In genomic region chr6:56624728-56625069, GRCh38 we compare ENCODE assay signal across 24 cellular contexts.
"Had no signal": no experiment of that assay in that cellular context is flagged by ENCODE, and none has a peak within 500 bp of the region (broad histone marks: within the 10 kb centered on the region; RNA-seq: fewer than 3 reads in every experiment).

No MANE protein-coding gene starts in this region.

- H3K27ac Mint-ChIP-seq: endodermal cell, memory B cell, mesothelial cell of epicardium, natural killer cell had no signal

- H3K4me3 ChIP-seq: colonic mucosa, left lung, lower lobe of right lung, sigmoid colon, skin epidermis, stomach, thoracic aorta, transverse colon had no signal

- H3K36me3 ChIP-seq: colonic mucosa, left lung had no signal

- H3K36me3 Mint-ChIP-seq: memory B cell, natural killer cell had no signal

- H3K4me1 ChIP-seq: colonic mucosa, left lung, lower lobe of right lung, transverse colon had no signal

- ATAC-seq: natural killer cell had no signal

- H3K4me3 Mint-ChIP-seq: endodermal cell, memory B cell, mesothelial cell of epicardium, natural killer cell, neural crest cell had no signal

- H3K4me1 Mint-ChIP-seq: memory B cell, natural killer cell had no signal

- H3K27ac ChIP-seq: colonic mucosa, left lung, lower lobe of right lung, sigmoid colon, skin epidermis, thoracic aorta, transverse colon had no signal

- H3K27me3 ChIP-seq: colonic mucosa, left lung, sigmoid colon, stomach, transverse colon had no signal

- DNase-seq: colonic mucosa; dermis blood vessel endothelial cell; endodermal cell; erythroblast; foreskin melanocyte; head of caudate nucleus; hypothalamus; islet precursor cell; left lung; lower lobe of right lung; natural killer cell; posterior cingulate gyrus; sigmoid colon; stimulated activated CD4-positive, alpha-beta T cell treated with anti-CD3 and anti-CD28 coated beads, Interleukin-12 subunit alpha, Interleukin-12 subunit beta, amount 100 ng/mL, for 4 hours; stimulated activated naive CD4-positive, alpha-beta T cell; stomach; substantia nigra; transverse colon had no signal

- H3K9me3 Mint-ChIP-seq: endodermal cell, mesothelial cell of epicardium, neural crest cell had no signal

- FAIRE-seq: endothelial cell of umbilical vein had no signal

- H3K9me3 ChIP-seq: colonic mucosa, left lung, lower lobe of right lung, sigmoid colon, stomach, thoracic aorta, transverse colon had no signal
